ENCODE assay signal across 1 cellular context in the genomic region with DNA sequence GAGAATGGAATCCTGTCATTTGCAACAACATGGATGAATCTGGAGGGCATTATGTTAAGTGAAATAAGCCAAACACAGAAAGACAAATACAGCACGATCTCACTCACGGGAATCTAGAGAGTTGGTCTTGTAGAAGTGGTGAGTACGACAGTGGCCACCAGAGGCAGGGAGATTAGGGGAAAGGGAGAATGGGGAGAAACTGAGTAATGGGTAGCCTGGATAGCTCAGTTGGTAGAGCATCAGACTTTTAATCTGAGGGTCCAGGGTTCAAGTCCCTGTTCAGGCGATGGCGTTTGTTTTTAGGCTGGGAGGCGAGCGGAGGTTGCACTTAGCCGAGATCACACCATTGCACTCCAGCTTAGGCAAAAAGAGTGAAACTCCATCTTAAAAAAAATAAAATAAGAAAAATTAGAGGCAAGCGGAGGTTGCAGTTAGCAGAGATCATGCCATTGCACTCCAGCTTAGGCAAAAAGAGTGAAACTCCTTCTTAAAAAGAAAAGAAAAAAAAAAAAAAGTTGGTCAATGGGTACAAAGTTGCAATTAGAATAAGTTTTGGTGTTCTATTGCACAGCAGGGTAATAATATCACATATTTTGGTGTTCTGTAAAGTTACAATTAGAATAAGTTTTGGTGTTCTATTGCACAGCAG.
TF ChIP-seq lines count a peak whose summit lies in the region.

No MANE protein-coding gene starts in this region.

TF ChIP-seq in HepG2, 621 proteins besides CTCF, POLR2A, EP300 and RAD21:
- TF ChIP-seq TRIM24 (CRISPR knock-in tag; IDR thresholded peaks at IDR 0.05) = no peak
- TF ChIP-seq, protein P1, sequence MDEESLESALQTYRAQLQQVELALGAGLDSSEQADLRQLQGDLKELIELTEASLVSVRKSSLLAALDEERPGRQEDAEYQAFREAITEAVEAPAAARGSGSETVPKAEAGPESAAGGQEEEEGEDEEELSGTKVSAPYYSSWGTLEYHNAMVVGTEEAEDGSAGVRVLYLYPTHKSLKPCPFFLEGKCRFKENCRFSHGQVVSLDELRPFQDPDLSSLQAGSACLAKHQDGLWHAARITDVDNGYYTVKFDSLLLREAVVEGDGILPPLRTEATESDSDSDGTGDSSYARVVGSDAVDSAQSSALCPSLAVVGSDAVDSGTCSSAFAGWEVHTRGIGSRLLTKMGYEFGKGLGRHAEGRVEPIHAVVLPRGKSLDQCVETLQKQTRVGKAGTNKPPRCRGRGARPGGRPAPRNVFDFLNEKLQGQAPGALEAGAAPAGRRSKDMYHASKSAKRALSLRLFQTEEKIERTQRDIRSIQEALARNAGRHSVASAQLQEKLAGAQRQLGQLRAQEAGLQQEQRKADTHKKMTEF (CRISPR knock-in tag; IDR thresholded peaks at IDR 0.05) = no peak
- no peak for TF ChIP-seq HOXA9 (CRISPR knock-in tag; IDR thresholded peaks at IDR 0.05; ENCODE audit: borderline replicate concordance)
- no peak for TF ChIP-seq CENPT (CRISPR knock-in tag; IDR thresholded peaks at IDR 0.05; ENCODE audit: low read depth)
- TF ChIP-seq, protein P2, sequence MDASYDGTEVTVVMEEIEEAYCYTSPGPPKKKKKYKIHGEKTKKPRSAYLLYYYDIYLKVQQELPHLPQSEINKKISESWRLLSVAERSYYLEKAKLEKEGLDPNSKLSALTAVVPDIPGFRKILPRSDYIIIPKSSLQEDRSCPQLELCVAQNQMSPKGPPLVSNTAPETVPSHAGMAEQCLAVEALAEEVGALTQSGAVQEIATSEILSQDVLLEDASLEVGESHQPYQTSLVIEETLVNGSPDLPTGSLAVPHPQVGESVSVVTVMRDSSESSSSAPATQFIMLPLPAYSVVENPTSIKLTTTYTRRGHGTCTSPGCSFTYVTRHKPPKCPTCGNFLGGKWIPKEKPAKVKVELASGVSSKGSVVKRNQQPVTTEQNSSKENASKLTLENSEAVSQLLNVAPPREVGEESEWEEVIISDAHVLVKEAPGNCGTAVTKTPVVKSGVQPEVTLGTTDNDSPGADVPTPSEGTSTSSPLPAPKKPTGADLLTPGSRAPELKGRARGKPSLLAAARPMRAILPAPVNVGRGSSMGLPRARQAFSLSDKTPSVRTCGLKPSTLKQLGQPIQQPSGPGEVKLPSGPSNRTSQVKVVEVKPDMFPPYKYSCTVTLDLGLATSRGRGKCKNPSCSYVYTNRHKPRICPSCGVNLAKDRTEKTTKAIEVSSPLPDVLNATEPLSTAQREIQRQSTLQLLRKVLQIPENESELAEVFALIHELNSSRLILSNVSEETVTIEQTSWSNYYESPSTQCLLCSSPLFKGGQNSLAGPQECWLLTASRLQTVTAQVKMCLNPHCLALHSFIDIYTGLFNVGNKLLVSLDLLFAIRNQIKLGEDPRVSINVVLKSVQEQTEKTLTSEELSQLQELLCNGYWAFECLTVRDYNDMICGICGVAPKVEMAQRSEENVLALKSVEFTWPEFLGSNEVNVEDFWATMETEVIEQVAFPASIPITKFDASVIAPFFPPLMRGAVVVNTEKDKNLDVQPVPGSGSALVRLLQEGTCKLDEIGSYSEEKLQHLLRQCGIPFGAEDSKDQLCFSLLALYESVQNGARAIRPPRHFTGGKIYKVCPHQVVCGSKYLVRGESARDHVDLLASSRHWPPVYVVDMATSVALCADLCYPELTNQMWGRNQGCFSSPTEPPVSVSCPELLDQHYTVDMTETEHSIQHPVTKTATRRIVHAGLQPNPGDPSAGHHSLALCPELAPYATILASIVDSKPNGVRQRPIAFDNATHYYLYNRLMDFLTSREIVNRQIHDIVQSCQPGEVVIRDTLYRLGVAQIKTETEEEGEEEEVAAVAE (CRISPR knock-in tag; IDR thresholded peaks at IDR 0.05; ENCODE audit: borderline replicate concordance) = no peak
- TF ChIP-seq, protein P3, sequence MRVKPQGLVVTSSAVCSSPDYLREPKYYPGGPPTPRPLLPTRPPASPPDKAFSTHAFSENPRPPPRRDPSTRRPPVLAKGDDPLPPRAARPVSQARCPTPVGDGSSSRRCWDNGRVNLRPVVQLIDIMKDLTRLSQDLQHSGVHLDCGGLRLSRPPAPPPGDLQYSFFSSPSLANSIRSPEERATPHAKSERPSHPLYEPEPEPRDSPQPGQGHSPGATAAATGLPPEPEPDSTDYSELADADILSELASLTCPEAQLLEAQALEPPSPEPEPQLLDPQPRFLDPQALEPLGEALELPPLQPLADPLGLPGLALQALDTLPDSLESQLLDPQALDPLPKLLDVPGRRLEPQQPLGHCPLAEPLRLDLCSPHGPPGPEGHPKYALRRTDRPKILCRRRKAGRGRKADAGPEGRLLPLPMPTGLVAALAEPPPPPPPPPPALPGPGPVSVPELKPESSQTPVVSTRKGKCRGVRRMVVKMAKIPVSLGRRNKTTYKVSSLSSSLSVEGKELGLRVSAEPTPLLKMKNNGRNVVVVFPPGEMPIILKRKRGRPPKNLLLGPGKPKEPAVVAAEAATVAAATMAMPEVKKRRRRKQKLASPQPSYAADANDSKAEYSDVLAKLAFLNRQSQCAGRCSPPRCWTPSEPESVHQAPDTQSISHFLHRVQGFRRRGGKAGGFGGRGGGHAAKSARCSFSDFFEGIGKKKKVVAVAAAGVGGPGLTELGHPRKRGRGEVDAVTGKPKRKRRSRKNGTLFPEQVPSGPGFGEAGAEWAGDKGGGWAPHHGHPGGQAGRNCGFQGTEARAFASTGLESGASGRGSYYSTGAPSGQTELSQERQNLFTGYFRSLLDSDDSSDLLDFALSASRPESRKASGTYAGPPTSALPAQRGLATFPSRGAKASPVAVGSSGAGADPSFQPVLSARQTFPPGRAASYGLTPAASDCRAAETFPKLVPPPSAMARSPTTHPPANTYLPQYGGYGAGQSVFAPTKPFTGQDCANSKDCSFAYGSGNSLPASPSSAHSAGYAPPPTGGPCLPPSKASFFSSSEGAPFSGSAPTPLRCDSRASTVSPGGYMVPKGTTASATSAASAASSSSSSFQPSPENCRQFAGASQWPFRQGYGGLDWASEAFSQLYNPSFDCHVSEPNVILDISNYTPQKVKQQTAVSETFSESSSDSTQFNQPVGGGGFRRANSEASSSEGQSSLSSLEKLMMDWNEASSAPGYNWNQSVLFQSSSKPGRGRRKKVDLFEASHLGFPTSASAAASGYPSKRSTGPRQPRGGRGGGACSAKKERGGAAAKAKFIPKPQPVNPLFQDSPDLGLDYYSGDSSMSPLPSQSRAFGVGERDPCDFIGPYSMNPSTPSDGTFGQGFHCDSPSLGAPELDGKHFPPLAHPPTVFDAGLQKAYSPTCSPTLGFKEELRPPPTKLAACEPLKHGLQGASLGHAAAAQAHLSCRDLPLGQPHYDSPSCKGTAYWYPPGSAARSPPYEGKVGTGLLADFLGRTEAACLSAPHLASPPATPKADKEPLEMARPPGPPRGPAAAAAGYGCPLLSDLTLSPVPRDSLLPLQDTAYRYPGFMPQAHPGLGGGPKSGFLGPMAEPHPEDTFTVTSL (CRISPR knock-in tag; IDR thresholded peaks at IDR 0.05; ENCODE audit: borderline replicate concordance) = no peak
- no peak for TF ChIP-seq ZKSCAN1 (IDR thresholded peaks at IDR 0.05; ENCODE audit: low read length)
- no peak for TF ChIP-seq NRL (CRISPR knock-in tag; IDR thresholded peaks at IDR 0.05; ENCODE audit: borderline replicate concordance)
- no peak for TF ChIP-seq MEIS2 (CRISPR knock-in tag; IDR thresholded peaks at IDR 0.05)
